ENCODE assay signal across 18 cellular contexts in genomic region chr19:42917634-42918033, GRCh38. TPM values are rescaled to one million over a fixed set of nuclear protein-coding genes. Genes with fewer than 3 reads are reported as not detected.
"Had no signal": no experiment of that assay in that cellular context is flagged by ENCODE, and none has a peak within 500 bp of the region (broad histone marks: within the 10 kb centered on the region; RNA-seq: fewer than 3 reads in every experiment).

Gene PSG6 (minus strand): TSS chr19:42917894. CDS start chr19:42917792, 102 bp downstream.

RNA-seq across cellular contexts. Expression of gene PSG6, which starts in this region (rescaled TPM):
- total RNA-seq: activated CD4-positive, alpha-beta memory T cell treated with anti-CD3 and anti-CD28 coated beads, Interleukin-2, amount 10 ng/mL, durations not matched to agents 7 days and 5 days; activated CD4-positive, alpha-beta T cell treated with anti-CD3 and anti-CD28 coated beads for 36 hours; activated CD4-positive, alpha-beta T cell treated with anti-CD3 and anti-CD28 coated beads, Interleukin-2, amount 10 ng/mL, durations not matched to agents 7 days and 5 days; activated CD8-positive, alpha-beta memory T cell treated with anti-CD3 and anti-CD28 coated beads, Interleukin-2, amount 10 ng/mL, durations not matched to agents 7 days and 5 days; activated CD8-positive, alpha-beta T cell treated with anti-CD3 and anti-CD28 coated beads, Interleukin-2, amount 10 ng/mL, durations not matched to agents 7 days and 5 days; activated naive CD8-positive, alpha-beta T cell treated with anti-CD3 and anti-CD28 coated beads for 36 hours; activated T-helper 2 cell treated with anti-CD3 and anti-CD28 coated beads, Interferon-gamma antibody, Interleukin-2, Interleukin-4, amounts not matched to agents 10 μg/mL and 5 μg/mL and 100 μg/mL, durations not matched to agents 14 hours and 24 hours and 36 hours; adrenal gland; aorta; body of pancreas; breast epithelium; cardiac septum; cerebellum; T-cell; T-helper 1 cell treated with Interleukin-12 subunit alpha and Interleukin-12 subunit beta and Interleukin-4 antibody, amounts not matched to agents 30 ng/mL and 1 ng/mL, for 36 hours; T-helper 17 cell; T-helper 2 cell treated with Interferon-gamma antibody and Interleukin-4, amounts not matched to agents 100 ng/mL and 5 ng/mL, for 36 hours; WTC11 had no signal
